8 cellular contexts compared by ENCODE assay signal in genomic region chr4:48963042-48963679, GRCh38. TPM values are rescaled to one million over a fixed set of nuclear protein-coding genes. Genes with fewer than 3 reads are reported as not detected.
DNase-seq lines count a peak whose midpoint lies in the region; ATAC-seq and TF ChIP-seq lines count a peak whose summit lies in the region.

No MANE protein-coding gene starts in this region.

- H3K4me1 Mint-ChIP-seq in brain, result no peaks in the 10 kb centered on the region
- H3K4me1 Mint-ChIP-seq in immature natural killer cell, result no peaks in the 10 kb centered on the region

- no peak overlapping the region for H3K4me3 ChIP-seq in AG09309 (ENCODE audit: control insufficient read depth, low read depth, low read length)

- H3K4me3 Mint-ChIP-seq in brain, result no peak overlapping the region
- H3K4me3 Mint-ChIP-seq in immature natural killer cell, result no peak overlapping the region

- H3K27me3 Mint-ChIP-seq in brain (peaks cover 12% of the 10 kb centered on the region), immature natural killer cell (ENCODE audit: low read depth in 3 of 3) (peaks cover 0 to 4% (median 1%) of the 10 kb centered on the region in 3 donors)

- H3K27ac Mint-ChIP-seq in brain (no peak overlapping the region), immature natural killer cell (no peak overlapping the region)

- H3K9me3 Mint-ChIP-seq in brain, result no peaks in the 10 kb centered on the region
- H3K9me3 Mint-ChIP-seq in immature natural killer cell, result no peaks in the 10 kb centered on the region

- peak; percentile 67 for DNase-seq in AG09309 (ENCODE audit: low read depth)
- peak; percentile 45 for DNase-seq in NCI-H2171 (lab: John Stamatoyannopoulos, UW)
- DNase-seq in UCSD-AML1 (lab: John Stamatoyannopoulos, UW; ENCODE audit: unreplicated experiment), result peak; percentile 41
- DNase-seq in immature natural killer cell, result peak; percentile 54 to 68 (median 64)
- peak; percentile 54 to 69 for DNase-seq in stimulated activated CD4-positive, alpha-beta T cell treated with anti-CD3 and anti-CD28 coated beads, Interleukin-15, amount 100 ng/mL, for 48 hours (ENCODE audit: low read depth in 2 of 2)

- H3K36me3 Mint-ChIP-seq in brain, result no peaks in the 10 kb centered on the region
- no peaks in the 10 kb centered on the region for H3K36me3 Mint-ChIP-seq in immature natural killer cell

- ATAC-seq in GM18867 (IDR thresholded peaks at IDR 0.05; ENCODE audit: unreplicated experiment), result peak; percentile 94
- ATAC-seq in HG03103 (IDR thresholded peaks at IDR 0.05; ENCODE audit: low read depth, unreplicated experiment), result peak; percentile 87

- peak; percentile 97 for TF ChIP-seq CTCF in AG09309 (IDR thresholded peaks at IDR 0.05; ENCODE audit: control insufficient read depth, insufficient read depth, low read depth, low read length, missing control alignments)
- TF ChIP-seq CTCF in brain (conservative IDR thresholded peaks at IDR 0.05), result peak; percentile 98 to 99

RNA-seq across cellular contexts. Expression of gene CWH43, which starts 22.9 kb away (rescaled TPM):
- polyA plus RNA-seq in brain (ENCODE audit: insufficient read depth, low read depth, low replicate concordance) (not detected), immature natural killer cell (not detected)

RNA-seq across cellular contexts. Expression of gene OCIAD2, which starts 56.6 kb away (rescaled TPM):
- polyA plus RNA-seq in brain (ENCODE audit: insufficient read depth, low read depth, low replicate concordance) (201 TPM), immature natural killer cell (100 to 1,000 TPM in 1 of 3 donors, 10 to 100 TPM in 2; 85.4 to 174 (median 91.3) TPM)
